In genomic region chr4:101790521-101791188, GRCh38 we compare ENCODE assay signal across 7 cellular contexts. TPM values are rescaled to one million over a fixed set of nuclear protein-coding genes. Genes with fewer than 3 reads are reported as not detected.
DNase-seq lines count a peak whose midpoint lies in the region; ATAC-seq and TF ChIP-seq lines count a peak whose summit lies in the region.

A gene with protein sequence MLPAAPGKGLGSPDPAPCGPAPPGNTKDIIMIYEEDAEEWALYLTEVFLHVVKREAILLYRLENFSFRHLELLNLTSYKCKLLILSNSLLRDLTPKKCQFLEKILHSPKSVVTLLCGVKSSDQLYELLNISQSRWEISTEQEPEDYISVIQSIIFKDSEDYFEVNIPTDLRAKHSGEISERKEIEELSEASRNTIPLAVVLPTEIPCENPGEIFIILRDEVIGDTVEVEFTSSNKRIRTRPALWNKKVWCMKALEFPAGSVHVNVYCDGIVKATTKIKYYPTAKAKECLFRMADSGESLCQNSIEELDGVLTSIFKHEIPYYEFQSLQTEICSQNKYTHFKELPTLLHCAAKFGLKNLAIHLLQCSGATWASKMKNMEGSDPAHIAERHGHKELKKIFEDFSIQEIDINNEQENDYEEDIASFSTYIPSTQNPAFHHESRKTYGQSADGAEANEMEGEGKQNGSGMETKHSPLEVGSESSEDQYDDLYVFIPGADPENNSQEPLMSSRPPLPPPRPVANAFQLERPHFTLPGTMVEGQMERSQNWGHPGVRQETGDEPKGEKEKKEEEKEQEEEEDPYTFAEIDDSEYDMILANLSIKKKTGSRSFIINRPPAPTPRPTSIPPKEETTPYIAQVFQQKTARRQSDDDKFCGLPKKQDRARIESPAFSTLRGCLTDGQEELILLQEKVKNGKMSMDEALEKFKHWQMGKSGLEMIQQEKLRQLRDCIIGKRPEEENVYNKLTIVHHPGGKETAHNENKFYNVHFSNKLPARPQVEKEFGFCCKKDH (plus strand): TSS chr4:101790730. CDS start chr4:101790881, 151 bp downstream.

- H3K4me3 Mint-ChIP-seq in activated CD8-positive, alpha-beta T cell treated with anti-CD3 and anti-CD28 coated beads, Interleukin-2, amount 10 ng/mL, durations not matched to agents 7 days and 5 days, result peak within 1 kb of the TSS; percentile 69

- H3K4me3 ChIP-seq in NB4 (ENCODE audit: low read depth, low read length) (peak within 1 kb of the TSS; percentile 46), suprapubic skin (peak within 1 kb of the TSS; percentile 63)

- peaks cover 8% of the 10 kb centered on the region for H3K4me1 ChIP-seq in suprapubic skin

- peaks cover 40% of the 10 kb centered on the region for H3K27me3 Mint-ChIP-seq in activated CD8-positive, alpha-beta T cell treated with anti-CD3 and anti-CD28 coated beads, Interleukin-2, amount 10 ng/mL, durations not matched to agents 7 days and 5 days (ENCODE audit: low read depth)

- no peak for TF ChIP-seq EP300 in suprapubic skin (IDR thresholded peaks at IDR 0.05)

- H3K36me3 Mint-ChIP-seq in activated CD8-positive, alpha-beta T cell treated with anti-CD3 and anti-CD28 coated beads, Interleukin-2, amount 10 ng/mL, durations not matched to agents 7 days and 5 days (ENCODE audit: low read depth), result peaks cover 5% of the 10 kb centered on the region

- H3K27ac ChIP-seq in suprapubic skin, result no peak within 1 kb of the TSS

- H3K9me3 Mint-ChIP-seq in activated CD8-positive, alpha-beta T cell treated with anti-CD3 and anti-CD28 coated beads, Interleukin-2, amount 10 ng/mL, durations not matched to agents 7 days and 5 days (ENCODE audit: insufficient read depth), result no peaks in the 10 kb centered on the region

- ATAC-seq in GM18498 (IDR thresholded peaks at IDR 0.05; ENCODE audit: unreplicated experiment), result peak; percentile 100
- ATAC-seq in HG02623 (IDR thresholded peaks at IDR 0.05; ENCODE audit: unreplicated experiment), result peak; percentile 100
- ATAC-seq in activated CD8-positive, alpha-beta T cell treated with anti-CD3 and anti-CD28 coated beads, Interleukin-2, amount 10 ng/mL, durations not matched to agents 7 days and 5 days, result peak; percentile 99
- peak; percentile 80 for ATAC-seq in esophagus mucosa

- DNase-seq in NB4 (ENCODE audit: low read depth) (peak; percentile 89), midbrain (lab: John Stamatoyannopoulos, UW) (peak; percentile 56), suprapubic skin (ENCODE audit: low spot score in 2 of 2) (no peak)
- peak; percentile 69 for DNase-seq in activated CD8-positive, alpha-beta T cell treated with anti-CD3 and anti-CD28 coated beads, Interleukin-2, amount 10 ng/mL, durations not matched to agents 7 days and 5 days

- WGBS in suprapubic skin, result 7% methylated on average over 25 of the region's 45 CpGs

- POLR2A ChIA-PET in activated CD8-positive, alpha-beta T cell treated with anti-CD3 and anti-CD28 coated beads, Interleukin-2, amount 10 ng/mL, durations not matched to agents 7 days and 5 days (lab: Charles Lee), result no interaction called here

- CTCF ChIA-PET in activated CD8-positive, alpha-beta T cell treated with anti-CD3 and anti-CD28 coated beads, Interleukin-2, amount 10 ng/mL, durations not matched to agents 7 days and 5 days (lab: Charles Lee), result no interaction called here

- TF ChIP-seq POLR2A in NB4 (IDR thresholded peaks at IDR 0.05; ENCODE audit: extremely low read depth, insufficient read length), result no peak
- no peak for TF ChIP-seq POLR2A in suprapubic skin (IDR thresholded peaks at IDR 0.05)

- TF ChIP-seq CTCF in NB4 (IDR thresholded peaks at IDR 0.05; ENCODE audit: low read depth, low read length), result peak; percentile 23
- no peak for TF ChIP-seq CTCF in suprapubic skin (IDR thresholded peaks at IDR 0.05)

- no peaks in the 10 kb centered on the region for H3K27me3 ChIP-seq in suprapubic skin

- peak within 1 kb of the TSS; percentile 63 for H3K27ac Mint-ChIP-seq in activated CD8-positive, alpha-beta T cell treated with anti-CD3 and anti-CD28 coated beads, Interleukin-2, amount 10 ng/mL, durations not matched to agents 7 days and 5 days

- peaks cover 24% of the 10 kb centered on the region for H3K4me1 Mint-ChIP-seq in activated CD8-positive, alpha-beta T cell treated with anti-CD3 and anti-CD28 coated beads, Interleukin-2, amount 10 ng/mL, durations not matched to agents 7 days and 5 days (ENCODE audit: low read depth)

- H3K36me3 ChIP-seq in suprapubic skin, result no peaks in the 10 kb centered on the region

- no peaks in the 10 kb centered on the region for H3K9me3 ChIP-seq in suprapubic skin

RNA-seq across cellular contexts. Expression of the gene that starts here (rescaled TPM):
- total RNA-seq in activated CD8-positive, alpha-beta T cell treated with anti-CD3 and anti-CD28 coated beads, Interleukin-2, amount 10 ng/mL, durations not matched to agents 7 days and 5 days, result under 1 TPM; 0.24 to 0.29 TPM
- total RNA-seq in esophagus mucosa (1.3 TPM), suprapubic skin (1 to 10 TPM in 1 of 4 donors, under 1 TPM in 3; 0.34 to 2.1 (median 0.89) TPM)

Comparison
In these comparisons a context has a peak if more than half of its experiments do, and no peak if none do; other contexts are left out.
1. Peak in DNase-seq and ATAC-seq in activated CD8-positive, alpha-beta T cell treated with anti-CD3 and anti-CD28 coated beads, Interleukin-2, amount 10 ng/mL, durations not matched to agents 7 days and 5 days; RNA of the gene not detected or under 1 TPM.
2. DNase-seq: peak in NB4 (single experiment) and midbrain (single experiment); none in suprapubic skin (0 of 2).
3. Peak in every context shown above with its lines, with median percentiles within 50 percentile points of each other: ATAC-seq.